Comparison of ENCODE assay signal across 20 cellular contexts in genomic region chr12:117699575-117699974, GRCh38.
"Had no signal": no experiment of that assay in that cellular context is flagged by ENCODE, and none has a peak within 500 bp of the region (broad histone marks: within the 10 kb centered on the region; RNA-seq: fewer than 3 reads in every experiment).

No MANE protein-coding gene starts in this region.

- H3K4me3 ChIP-seq: coronary artery, lower lobe of right lung, tibial artery had no signal

- DNase-seq: activated CD4-positive, alpha-beta T cell treated with anti-CD3 and anti-CD28 coated beads for 4 hours; activated CD4-positive, alpha-beta T cell treated with anti-CD3 and anti-CD28 coated beads, Interleukin-2, amount 50 U/mL, for 48 hours; activated CD4-positive, CD25-positive, alpha-beta regulatory T cell; activated effector memory CD4-positive, alpha-beta T cell treated with Interleukin-2 at 50 U/mL for 16 hours; activated naive CD4-positive, alpha-beta T cell treated with anti-CD3 and anti-CD28 coated beads for 36 hours; activated naive CD8-positive, alpha-beta T cell treated with anti-CD3 and anti-CD28 coated beads, Interleukin-2, amount 10 ng/mL, durations not matched to agents 7 days and 5 days; activated T-cell treated with anti-CD3 and anti-CD28 coated beads, Interleukin-2, amount 50 U/mL, for 72 hours; amniotic stem cell; endodermal cell; lower lobe of right lung; naive B cell; nucleus accumbens; small intestine; stimulated activated CD4-positive, alpha-beta T cell treated with anti-CD3 and anti-CD28 coated beads, Interleukin-2, amount 100 ng/mL, for 24 hours; stimulated activated naive CD8-positive, alpha-beta T cell treated with anti-CD3 and anti-CD28 coated beads, Interleukin-15, amount 100 ng/mL, for 72 hours; T-helper 9 cell; tibial artery had no signal

- H3K27ac ChIP-seq: coronary artery, lower lobe of right lung, tibial artery had no signal

- H3K36me3 ChIP-seq: lower lobe of right lung, tibial artery had no signal

- ATAC-seq: activated T-cell treated with anti-CD3 and anti-CD28 coated beads, Interleukin-2, amount 50 U/mL, for 72 hours; lower lobe of right lung; sciatic nerve; stimulated activated effector memory CD8-positive, alpha-beta T cell treated with anti-CD3 and anti-CD28 coated beads, Interleukin-12 subunit alpha, Interleukin-12 subunit beta, amount 100 ng/mL, for 72 hours; stimulated activated naive CD8-positive, alpha-beta T cell treated with anti-CD3 and anti-CD28 coated beads, Interleukin-15, amount 100 ng/mL, for 72 hours had no signal

- H3K27me3 ChIP-seq: tibial artery had no signal

- H3K9me3 ChIP-seq: lower lobe of right lung, tibial artery had no signal

- H3K4me1 ChIP-seq: lower lobe of right lung, tibial artery had no signal
